In the genomic region with DNA sequence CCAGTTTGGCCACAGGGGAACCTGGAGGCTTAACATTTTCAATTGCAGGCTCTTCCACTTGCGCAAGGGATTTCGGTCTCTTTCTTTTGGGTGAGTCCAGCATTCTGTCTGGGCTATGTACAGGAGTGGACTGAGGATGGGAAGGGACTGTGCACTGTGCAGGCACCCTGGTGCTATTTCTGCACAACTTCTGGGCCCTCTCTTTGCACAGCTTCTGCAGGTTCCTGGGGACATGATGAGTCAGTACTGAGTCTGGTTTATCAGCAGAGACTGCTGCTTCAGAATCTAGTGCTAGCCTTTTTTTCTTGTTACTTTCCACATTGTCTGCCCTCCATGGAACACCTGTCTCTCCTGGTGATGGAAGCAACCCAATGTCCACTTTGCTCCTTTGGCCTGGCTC, we compare ENCODE assay signal across 23 cellular contexts.
DNase-seq lines count a peak whose midpoint lies in the region; ATAC-seq and TF ChIP-seq lines count a peak whose summit lies in the region.
"Had no signal": no experiment of that assay in that cellular context is flagged by ENCODE, and none has a peak within 500 bp of the region (broad histone marks: within the 10 kb centered on the region; RNA-seq: fewer than 3 reads in every experiment).

No MANE protein-coding gene starts in this region.

- no peak overlapping the region for H3K4me3 Mint-ChIP-seq in CD4-positive, alpha-beta T cell
- H3K4me3 Mint-ChIP-seq in activated B cell treated with CpG ODN at 0.5 μM for 24 hours: no peak overlapping the region
- H3K4me3 Mint-ChIP-seq in naive B cell: no peak overlapping the region
- H3K4me3 Mint-ChIP-seq: activated naive CD4-positive, alpha-beta T cell treated with anti-CD3 and anti-CD28 coated beads, Interleukin-2, amount 10 ng/mL, durations not matched to agents 7 days and 5 days had no signal

- POLR2A ChIA-PET in CD4-positive, alpha-beta T cell (lab: Charles Lee): interaction anchor here (1.3 kb wide), 1 partner anchor 79 kb away, joined by 6 read pairs; a partner anchor contains a TSS
- POLR2A ChIA-PET in activated B cell treated with CpG ODN at 0.5 μM for 24 hours (lab: Charles Lee): no interaction called here

- no peaks in the 10 kb centered on the region for H3K9me3 ChIP-seq in CD4-positive, alpha-beta T cell (ENCODE audit: control insufficient read depth, low read length)
- H3K9me3 ChIP-seq: Caco-2, heart right ventricle, mucosa of descending colon, right atrium auricular region, SK-N-SH had no signal

- CTCF ChIA-PET in CD4-positive, alpha-beta T cell (lab: Charles Lee): no interaction called here
- CTCF ChIA-PET in activated B cell treated with CpG ODN at 0.5 μM for 24 hours (lab: Charles Lee): no interaction called here

- no peak for DNase-seq in CD4-positive, alpha-beta T cell
- peak; percentile 3 to 55 for DNase-seq in HL-60 (ENCODE audit: low read depth in 1 of 2, low spot score in 1 of 2)
- no peak for DNase-seq in activated B cell treated with CpG ODN at 0.5 μM for 24 hours
- no peak for DNase-seq in naive B cell
- DNase-seq in dedifferentiated amniotic fluid mesenchymal stem cell (ENCODE audit: extremely low spot score): no peak
- DNase-seq in NAMALWA (ENCODE audit: low spot score): no peak
- DNase-seq: activated CD4-positive, alpha-beta T cell treated with anti-CD3 and anti-CD28 coated beads for 1 hour; activated CD8-positive, alpha-beta memory T cell treated with anti-CD3 and anti-CD28 coated beads, Interleukin-2, amount 50 U/mL, for 48 hours; activated naive CD4-positive, alpha-beta T cell treated with anti-CD3 and anti-CD28 coated beads, Interleukin-2, amount 10 ng/mL, durations not matched to agents 7 days and 5 days; Caco-2; EL; GOT3; heart right ventricle; left ventricle myocardium superior; mucosa of descending colon; NCI-H1694; NCI-H226; occipital lobe; RPMI8226; SK-N-SH; T1000 had no signal

- peaks cover 28% of the 10 kb centered on the region for H3K4me1 Mint-ChIP-seq in CD4-positive, alpha-beta T cell (ENCODE audit: low read depth)
- H3K4me1 Mint-ChIP-seq in activated B cell treated with CpG ODN at 0.5 μM for 24 hours (peaks cover 11% of the 10 kb centered on the region), naive B cell (peaks cover 7 to 10% (median 10%) of the 10 kb centered on the region in 3 donors)

- no peak for ATAC-seq in CD4-positive, alpha-beta T cell (ENCODE audit: poor library complexity)
- ATAC-seq in activated B cell treated with CpG ODN at 0.5 μM for 24 hours (ENCODE audit: low read depth): no peak
- ATAC-seq in naive B cell (ENCODE audit: low read depth in 2 of 2): no peak
- ATAC-seq in HG02870 (IDR thresholded peaks at IDR 0.05; ENCODE audit: unreplicated experiment): no peak
- ATAC-seq: heart right ventricle, left ventricle myocardium superior, mucosa of descending colon had no signal

- H3K27ac Mint-ChIP-seq in CD4-positive, alpha-beta T cell: peak overlapping the region; percentile 57
- H3K27ac Mint-ChIP-seq in activated B cell treated with CpG ODN at 0.5 μM for 24 hours: peak overlapping the region; percentile 12
- peak overlapping the region in 4 of 6 donors; percentile 14 to 83 (median 55) for H3K27ac Mint-ChIP-seq in naive B cell
- H3K27ac Mint-ChIP-seq: activated naive CD4-positive, alpha-beta T cell treated with anti-CD3 and anti-CD28 coated beads, Interleukin-2, amount 10 ng/mL, durations not matched to agents 7 days and 5 days had no signal

- H3K9me3 Mint-ChIP-seq in CD4-positive, alpha-beta T cell: peaks cover 9% of the 10 kb centered on the region
- H3K9me3 Mint-ChIP-seq in activated B cell treated with CpG ODN at 0.5 μM for 24 hours (peaks cover 2% of the 10 kb centered on the region), naive B cell (peaks cover 0 to 8% (median 3%) of the 10 kb centered on the region in 7 donors)

- H3K27me3 ChIP-seq in CD4-positive, alpha-beta T cell (ENCODE audit: control insufficient read depth, insufficient read depth, low read length): no peaks in the 10 kb centered on the region
- H3K27me3 ChIP-seq in HL-60 (ENCODE audit: insufficient read depth, poor library complexity, severe bottlenecking): no peaks in the 10 kb centered on the region
- H3K27me3 ChIP-seq: heart right ventricle, right atrium auricular region had no signal

- intact Hi-C loops in CD4-positive, alpha-beta T cell (cut with DNase I, micrococcal nuclease): loop anchor here (10.0 kb wide), 2 partner anchors 49 to 259 kb away; a partner anchor contains a TSS
- intact Hi-C loops in activated B cell treated with CpG ODN at 0.5 μM for 24 hours (cut with micrococcal nuclease): no loop called here

- no peaks in the 10 kb centered on the region for H3K27me3 Mint-ChIP-seq in CD4-positive, alpha-beta T cell
- H3K27me3 Mint-ChIP-seq in activated B cell treated with CpG ODN at 0.5 μM for 24 hours (no peaks in the 10 kb centered on the region), naive B cell (no peaks in the 10 kb centered on the region)
- H3K27me3 Mint-ChIP-seq: activated naive CD4-positive, alpha-beta T cell treated with anti-CD3 and anti-CD28 coated beads, Interleukin-2, amount 10 ng/mL, durations not matched to agents 7 days and 5 days had no signal

- no peak for TF ChIP-seq CTCF in CD4-positive, alpha-beta T cell (IDR thresholded peaks at IDR 0.05)
- TF ChIP-seq CTCF in HL-60 (IDR thresholded peaks at IDR 0.05; ENCODE audit: insufficient read depth, low read length) (no peak), activated B cell treated with CpG ODN at 0.5 μM for 24 hours (IDR thresholded peaks at IDR 0.05) (no peak)

- peaks cover 30% of the 10 kb centered on the region for H3K36me3 Mint-ChIP-seq in CD4-positive, alpha-beta T cell (ENCODE audit: low read depth)
- H3K36me3 Mint-ChIP-seq in activated B cell treated with CpG ODN at 0.5 μM for 24 hours (ENCODE audit: low read depth) (peaks cover 44% of the 10 kb centered on the region), naive B cell (peaks cover 11 to 13% of the 10 kb centered on the region in 2 donors)

- no peak overlapping the region for H3K27ac ChIP-seq in CD4-positive, alpha-beta T cell (ENCODE audit: low read depth, low read length)
- H3K27ac ChIP-seq in HL-60 (replicated peaks): no peak overlapping the region
- H3K27ac ChIP-seq: heart right ventricle, right atrium auricular region had no signal

- no peak overlapping the region for H3K4me3 ChIP-seq in HL-60 (replicated peaks; ENCODE audit: insufficient read depth, low read length)
- H3K4me3 ChIP-seq: heart right ventricle, mucosa of descending colon, right atrium auricular region had no signal

Comparison
In these comparisons a context has a peak if more than half of its experiments do, and no peak if none do; other contexts are left out.
1. DNase-seq: peak in HL-60 (2 of 2); none in CD4-positive, alpha-beta T cell (0 of 10), activated B cell treated with CpG ODN at 0.5 μM for 24 hours (single experiment), naive B cell (single experiment), dedifferentiated amniotic fluid mesenchymal stem cell (single experiment) and NAMALWA (single experiment).
2. Peak in every context shown above with its lines, with median percentiles within 50 percentile points of each other: H3K27ac Mint-ChIP-seq.